In the genomic region with DNA sequence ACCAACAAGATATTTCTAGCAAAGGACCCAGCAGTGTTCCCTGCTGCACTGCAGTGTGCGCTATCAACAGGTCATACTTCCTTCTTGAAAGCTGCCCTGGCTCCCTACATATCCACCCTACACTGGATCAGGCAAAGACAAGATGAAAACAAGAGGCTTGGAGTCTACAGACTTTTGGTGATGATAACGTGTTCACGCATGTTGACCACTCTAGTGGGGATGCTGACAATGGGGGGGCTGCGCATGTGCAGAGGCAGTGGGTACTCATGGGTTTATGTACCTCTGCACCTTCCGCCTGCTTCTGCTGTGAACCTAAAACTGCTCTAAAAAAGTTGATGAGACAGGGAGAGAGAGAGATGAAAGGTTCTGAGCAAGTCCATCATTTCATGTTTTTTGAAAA, we compare ENCODE assay signal across 9 cellular contexts. TPM values are rescaled to one million over a fixed set of nuclear protein-coding genes. Genes with fewer than 3 reads are reported as not detected.
DNase-seq lines count a peak whose midpoint lies in the region; ATAC-seq and TF ChIP-seq lines count a peak whose summit lies in the region.
"Had no signal": no experiment of that assay in that cellular context is flagged by ENCODE, and none has a peak within 500 bp of the region (broad histone marks: within the 10 kb centered on the region; RNA-seq: fewer than 3 reads in every experiment).

No MANE protein-coding gene starts in this region.

- intact Hi-C loops in Calu3 (cut with micrococcal nuclease; ENCODE audit: unreplicated experiment) (no loop called here), head of caudate nucleus (cut with DNase I) (no loop called here)

- BruUV-seq in Calu3 (replicated peaks; lab: Mats Ljungman, UMichigan), result no TSS peak

- H3K4me3 Mint-ChIP-seq in Calu3 (ENCODE audit: low read depth, unreplicated experiment) (peak overlapping the region; percentile 46), endothelial cell (ENCODE audit: unreplicated experiment) (peak overlapping the region; percentile 80), osteocyte (ENCODE audit: unreplicated experiment) (no peak overlapping the region)

- peak overlapping the region; percentile 70 for H3K27ac Mint-ChIP-seq in Calu3 (ENCODE audit: unreplicated experiment)
- H3K27ac Mint-ChIP-seq in endothelial cell (ENCODE audit: unreplicated experiment), result peak overlapping the region; percentile 86
- peak overlapping the region; percentile 95 for H3K27ac Mint-ChIP-seq in osteocyte (ENCODE audit: unreplicated experiment)

- H3K4me1 Mint-ChIP-seq in Calu3 (ENCODE audit: low read depth, unreplicated experiment), result peaks cover 33% of the 10 kb centered on the region
- H3K4me1 Mint-ChIP-seq in endothelial cell (ENCODE audit: unreplicated experiment), result peaks cover 23% of the 10 kb centered on the region
- H3K4me1 Mint-ChIP-seq in osteocyte (ENCODE audit: unreplicated experiment), result peaks cover 68% of the 10 kb centered on the region

- DNase-seq in Calu3, result no peak
- DNase-seq in RWPE1 (ENCODE audit: low spot score), result no peak
- no peak for DNase-seq in endothelial cell (ENCODE audit: low spot score)
- DNase-seq in osteocyte (ENCODE audit: extremely low spot score, unreplicated experiment), result no peak
- no peak for DNase-seq in EL
- DNase-seq in head of caudate nucleus, result no peak
- no peak for DNase-seq in GM10248 (ENCODE audit: extremely low spot score)

- H3K27ac ChIP-seq in RWPE1, result peak overlapping the region; percentile 93
- H3K27ac ChIP-seq: SJCRH30 had no signal

- peaks cover 95% of the 10 kb centered on the region for H3K36me3 Mint-ChIP-seq in Calu3 (ENCODE audit: insufficient read depth, unreplicated experiment)
- peaks cover 44% of the 10 kb centered on the region for H3K36me3 Mint-ChIP-seq in endothelial cell (ENCODE audit: low read depth, unreplicated experiment)
- peaks cover 52% of the 10 kb centered on the region for H3K36me3 Mint-ChIP-seq in osteocyte (ENCODE audit: unreplicated experiment)

- ATAC-seq in GM19452 (IDR thresholded peaks at IDR 0.05; ENCODE audit: unreplicated experiment), result no peak

- H3K9me3 Mint-ChIP-seq in Calu3 (ENCODE audit: low read depth, unreplicated experiment) (no peaks in the 10 kb centered on the region), endothelial cell (ENCODE audit: unreplicated experiment) (no peaks in the 10 kb centered on the region), osteocyte (ENCODE audit: unreplicated experiment) (no peaks in the 10 kb centered on the region)

- CTCF ChIA-PET in Calu3 (lab: Charles Lee) (no interaction called here), RWPE1 (lab: Yijun Ruan, JAX) (no interaction called here), GM10248 (lab: Yijun Ruan, JAX) (interaction anchor here (5.0 kb wide), 1 partner anchor 12 kb away, joined by 32 read pairs; no protein-coding TSS in a partner anchor)

- POLR2A ChIA-PET in RWPE1 (lab: Yijun Ruan, JAX; ENCODE audit: low non-redundant PET), result interaction anchor here (1.0 kb wide), 1 partner anchor 12 kb away, joined by 3 read pairs; no protein-coding TSS in a partner anchor
- POLR2A ChIA-PET in GM10248 (lab: Yijun Ruan, JAX), result no interaction called here

- H3K27me3 Mint-ChIP-seq in Calu3 (ENCODE audit: unreplicated experiment), result no peaks in the 10 kb centered on the region
- peaks cover 9% of the 10 kb centered on the region for H3K27me3 Mint-ChIP-seq in endothelial cell (ENCODE audit: unreplicated experiment)
- no peaks in the 10 kb centered on the region for H3K27me3 Mint-ChIP-seq in osteocyte (ENCODE audit: unreplicated experiment)

- TF ChIP-seq CTCF in Calu3 (IDR thresholded peaks at IDR 0.05; ENCODE audit: unreplicated experiment) (no peak), RWPE1 (conservative IDR thresholded peaks at IDR 0.05; ENCODE audit: low read depth) (no peak), endothelial cell (IDR thresholded peaks at IDR 0.05; ENCODE audit: unreplicated experiment) (no peak), osteocyte (IDR thresholded peaks at IDR 0.05) (no peak), GM10248 (IDR thresholded peaks at IDR 0.05; ENCODE audit: control extremely low read depth, extremely low read depth, low read depth, missing control alignments) (no peak)

RNA-seq across cellular contexts. Expression of gene ENO1, which starts 5.5 kb away (rescaled TPM):
- total RNA-seq in Calu3 (2022), result 1,000 and 1,003 TPM in 2 replicates
- total RNA-seq in endothelial cell (ENCODE audit: unreplicated experiment), result 626 TPM
- total RNA-seq in osteocyte, result 744 and 748 TPM in 2 replicates

RNA-seq across cellular contexts. Expression of gene RERE, which starts 55.6 kb away (rescaled TPM):
- 45.9 and 52.8 TPM in 2 replicates for total RNA-seq in Calu3 (2022)
- 115 TPM for total RNA-seq in endothelial cell (ENCODE audit: unreplicated experiment)
- 76.8 and 79.7 TPM in 2 replicates for total RNA-seq in osteocyte
